21 cellular contexts compared by ENCODE assay signal in the genomic region with DNA sequence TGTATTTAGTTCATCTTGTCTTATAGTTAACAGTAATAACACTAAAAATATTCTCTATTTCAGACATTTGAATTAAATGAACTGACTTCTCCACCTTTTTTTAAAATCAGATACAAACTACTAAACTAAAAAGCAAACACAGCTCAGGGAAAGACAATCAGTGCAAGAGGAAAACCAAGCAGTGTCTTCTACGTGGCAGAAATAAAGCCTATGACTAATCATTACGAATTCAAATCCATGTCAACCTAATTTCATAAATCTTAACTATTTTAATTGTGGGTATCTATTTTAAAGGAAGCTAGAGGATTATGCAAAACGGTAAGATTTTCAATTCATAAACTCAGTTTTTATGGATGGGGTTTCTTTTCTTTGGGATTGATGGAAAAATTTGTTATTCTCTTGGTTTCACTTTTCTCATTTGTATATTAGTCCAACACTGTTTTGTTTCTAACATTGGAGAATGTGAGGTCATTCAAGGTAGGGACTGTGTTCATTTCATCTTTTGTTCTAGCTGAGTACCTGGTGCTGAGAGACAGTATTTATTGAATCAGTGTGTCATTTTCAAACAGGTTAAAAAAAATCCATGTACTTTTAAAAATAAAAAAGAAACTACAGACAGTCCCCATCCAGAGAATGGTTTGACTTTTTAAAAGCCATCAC. TPM values are rescaled to one million over a fixed set of nuclear protein-coding genes. Genes with fewer than 3 reads are reported as not detected.
A peak's percentile ranks its signal among the peaks of the same experiment; 100 is the strongest.
DNase-seq lines count a peak whose midpoint lies in the region; ATAC-seq, FAIRE-seq and TF ChIP-seq lines count a peak whose summit lies in the region.
"Had no signal": no experiment of that assay in that cellular context is flagged by ENCODE, and none has a peak within 500 bp of the region (broad histone marks: within the 10 kb centered on the region; RNA-seq: fewer than 3 reads in every experiment).

No MANE protein-coding gene starts in this region.

- DNase-seq in ELR (ENCODE audit: low read depth), result peak; percentile 71
- DNase-seq in PC-3, result peak; percentile 67
- peak; percentile 31 for DNase-seq in osteoblast (ENCODE audit: insufficient read length, low spot score, missing footprints)
- DNase-seq in AG08396 (ENCODE audit: low spot score), result no peak
- DNase-seq in caudate nucleus (lab: John Stamatoyannopoulos, UW), result no peak
- DNase-seq: activated CD4-positive, alpha-beta T cell treated with anti-CD3 and anti-CD28 coated beads, Interleukin-2, amount 50 U/mL, for 4 hours; activated naive CD8-positive, alpha-beta T cell treated with anti-CD3 and anti-CD28 coated beads, Interleukin-2, amount 10 ng/mL, durations not matched to agents 7 days and 5 days; activated T-cell treated with anti-CD3 and anti-CD28 coated beads, Interleukin-2, amount 50 U/mL, for 72 hours; C1 segment of cervical spinal cord; effector memory CD4-positive, alpha-beta T cell; gastrocnemius medialis; left lung; NCI-H1694 treated with DMSO at 0.1 percent for 48 hours; ovary; testis had no signal

- H3K9me2 ChIP-seq in PC-3 (replicated peaks; ENCODE audit: low read length), result no peaks in the 10 kb centered on the region

- BruUV-seq in PC-3 (replicated peaks; lab: Mats Ljungman, UMichigan), result TSS peak; percentile 94

- TF ChIP-seq CTCF in PC-3 (conservative IDR thresholded peaks at IDR 0.05; ENCODE audit: low read depth, low read length), result no peak
- TF ChIP-seq CTCF in osteoblast (IDR thresholded peaks at IDR 0.05; ENCODE audit: extremely low read depth, low read depth, low read length), result no peak

- H4K20me1 ChIP-seq in PC-3 (ENCODE audit: low read length) (no peaks in the 10 kb centered on the region), osteoblast (ENCODE audit: insufficient read depth, low read length) (no peaks in the 10 kb centered on the region)

- FAIRE-seq in colon (lab: Jason Lieb, UNC), result peak; percentile 55

- H3K9ac ChIP-seq in PC-3 (ENCODE audit: low read length), result peak overlapping the region; percentile 3

- H3F3A ChIP-seq in PC-3 (ENCODE audit: low read length, unreplicated experiment), result no peaks in the 10 kb centered on the region

- H3K4me3 ChIP-seq in PC-3 (ENCODE audit: low read length) (peak overlapping the region; percentile 54), osteoblast (ENCODE audit: insufficient read depth, low read length) (peak overlapping the region; percentile 32)
- H3K4me3 ChIP-seq: gastrocnemius medialis, left lung, ovary, SK-N-MC, skin epidermis, testis had no signal

- H3K4me1 ChIP-seq in PC-3 (ENCODE audit: insufficient read depth, low read length), result peaks cover 8% of the 10 kb centered on the region
- H3K4me1 ChIP-seq in osteoblast (ENCODE audit: insufficient read depth, low read length), result no peaks in the 10 kb centered on the region
- H3K4me1 ChIP-seq: gastrocnemius medialis, left lung, testis had no signal

- no peaks in the 10 kb centered on the region for H3K27me3 ChIP-seq in PC-3 (ENCODE audit: low read length)
- no peaks in the 10 kb centered on the region for H3K27me3 ChIP-seq in osteoblast (ENCODE audit: insufficient read depth, low read length)
- H3K27me3 ChIP-seq: gastrocnemius medialis, left lung, ovary, testis had no signal

- ATAC-seq in PC-3 (peak; percentile 92), HG03354 (IDR thresholded peaks at IDR 0.05; ENCODE audit: poor library complexity, severe bottlenecking, unreplicated experiment) (no peak), HG03135 (IDR thresholded peaks at IDR 0.05; ENCODE audit: unreplicated experiment) (no peak)
- ATAC-seq: activated T-cell treated with anti-CD3 and anti-CD28 coated beads, Interleukin-2, amount 50 U/mL, for 72 hours; gastrocnemius medialis; left lung had no signal

- no peaks in the 10 kb centered on the region for H3K36me3 ChIP-seq in PC-3 (ENCODE audit: low read depth, low read length)
- no peaks in the 10 kb centered on the region for H3K36me3 ChIP-seq in osteoblast (ENCODE audit: insufficient read depth, low read length)
- H3K36me3 ChIP-seq: gastrocnemius medialis, left lung, ovary had no signal

- POLR2A ChIA-PET in PC-3 (lab: Charles Lee; ENCODE audit: unreplicated experiment), result no interaction called here

- intact Hi-C loops in PC-3 (cut with micrococcal nuclease), result loop anchor here (1.0 kb wide), 1 partner anchor 9 kb away; no protein-coding TSS in a partner anchor

- peak overlapping the region; percentile 70 for H3K4me2 ChIP-seq in PC-3 (ENCODE audit: low read length)
- H3K4me2 ChIP-seq in osteoblast (ENCODE audit: insufficient read depth, low read length), result peak overlapping the region; percentile 65

- H2AFZ ChIP-seq in PC-3 (ENCODE audit: low read length) (peak overlapping the region; percentile 48), osteoblast (ENCODE audit: low read length) (peak overlapping the region; percentile 6)

- H3K9me3 ChIP-seq in PC-3 (ENCODE audit: low read length) (no peaks in the 10 kb centered on the region), osteoblast (ENCODE audit: low read depth, low read length) (no peaks in the 10 kb centered on the region)
- H3K9me3 ChIP-seq: gastrocnemius medialis, left lung, ovary, testis had no signal

- peak overlapping the region; percentile 26 for H3K27ac ChIP-seq in PC-3 (ENCODE audit: low read length)
- H3K27ac ChIP-seq in osteoblast (ENCODE audit: low read depth, low read length), result peak overlapping the region; percentile 21
- no peak overlapping the region for H3K27ac ChIP-seq in caudate nucleus (ENCODE audit: low read depth, low read length)
- H3K27ac ChIP-seq: gastrocnemius medialis, left lung, ovary, SK-N-MC, skin epidermis, testis had no signal

- H3K79me2 ChIP-seq in PC-3 (ENCODE audit: low read length), result no peaks in the 10 kb centered on the region
- no peaks in the 10 kb centered on the region for H3K79me2 ChIP-seq in osteoblast (ENCODE audit: insufficient read depth, low read length)

- CTCF ChIA-PET in PC-3 (lab: Charles Lee), result interaction anchor here (0.6 kb wide), 1 partner anchor 25 kb away, joined by 3 read pairs; no protein-coding TSS in a partner anchor

RNA-seq across cellular contexts. Expression of gene PALS1, which starts 12.8 kb away (rescaled TPM):
- total RNA-seq in PC-3 (2014; rRNA removed), result 28.5 and 31.5 TPM in 2 replicates
- 21.2 and 21.7 TPM in 2 replicates for total RNA-seq in osteoblast

RNA-seq across cellular contexts. Expression of gene GARIN2, which starts 39.2 kb away (rescaled TPM):
- total RNA-seq in PC-3 (2014; rRNA removed) (not detected in 2 replicates), osteoblast (not detected in 2 replicates)
- total RNA-seq: activated naive CD8-positive, alpha-beta T cell treated with anti-CD3 and anti-CD28 coated beads, Interleukin-2, amount 10 ng/mL, durations not matched to agents 7 days and 5 days; activated T-cell treated with anti-CD3 and anti-CD28 coated beads, Interleukin-2, amount 50 U/mL, for 72 hours; gastrocnemius medialis; NCI-H460 had no signal

Comparison
In these comparisons a context has a peak if more than half of its experiments do, and no peak if none do; other contexts are left out.
1. DNase-seq: peak in ELR (single experiment), PC-3 (single experiment) and osteoblast (single experiment); none in AG08396 (single experiment) and caudate nucleus (0 of 61).